ENCODE assay signal across 1 cellular context in genomic region chr20:57342829-57343228, GRCh38.
TF ChIP-seq lines count a peak whose summit lies in the region.

No MANE protein-coding gene starts in this region.

TF ChIP-seq in SK-N-SH treated with all-trans-retinoic acid at 6 μM for 48 hours, 23 proteins besides CTCF, POLR2A, EP300 and RAD21 (continued from another document):
- TF ChIP-seq TSHZ2 (CRISPR knock-in tag; IDR thresholded peaks at IDR 0.05) (no peak), TCF4 (CRISPR knock-in tag; IDR thresholded peaks at IDR 0.05; ENCODE audit: borderline replicate concordance) (no peak), ISL1 (CRISPR knock-in tag; IDR thresholded peaks at IDR 0.05) (no peak; the same call in 1 of the 2 replicates), ZC3H10 (CRISPR knock-in tag; IDR thresholded peaks at IDR 0.05) (no peak), PPARA (CRISPR knock-in tag; IDR thresholded peaks at IDR 0.05; ENCODE audit: borderline replicate concordance) (no peak)
